Comparison of ENCODE assay signal across 21 cellular contexts in the genomic region with DNA sequence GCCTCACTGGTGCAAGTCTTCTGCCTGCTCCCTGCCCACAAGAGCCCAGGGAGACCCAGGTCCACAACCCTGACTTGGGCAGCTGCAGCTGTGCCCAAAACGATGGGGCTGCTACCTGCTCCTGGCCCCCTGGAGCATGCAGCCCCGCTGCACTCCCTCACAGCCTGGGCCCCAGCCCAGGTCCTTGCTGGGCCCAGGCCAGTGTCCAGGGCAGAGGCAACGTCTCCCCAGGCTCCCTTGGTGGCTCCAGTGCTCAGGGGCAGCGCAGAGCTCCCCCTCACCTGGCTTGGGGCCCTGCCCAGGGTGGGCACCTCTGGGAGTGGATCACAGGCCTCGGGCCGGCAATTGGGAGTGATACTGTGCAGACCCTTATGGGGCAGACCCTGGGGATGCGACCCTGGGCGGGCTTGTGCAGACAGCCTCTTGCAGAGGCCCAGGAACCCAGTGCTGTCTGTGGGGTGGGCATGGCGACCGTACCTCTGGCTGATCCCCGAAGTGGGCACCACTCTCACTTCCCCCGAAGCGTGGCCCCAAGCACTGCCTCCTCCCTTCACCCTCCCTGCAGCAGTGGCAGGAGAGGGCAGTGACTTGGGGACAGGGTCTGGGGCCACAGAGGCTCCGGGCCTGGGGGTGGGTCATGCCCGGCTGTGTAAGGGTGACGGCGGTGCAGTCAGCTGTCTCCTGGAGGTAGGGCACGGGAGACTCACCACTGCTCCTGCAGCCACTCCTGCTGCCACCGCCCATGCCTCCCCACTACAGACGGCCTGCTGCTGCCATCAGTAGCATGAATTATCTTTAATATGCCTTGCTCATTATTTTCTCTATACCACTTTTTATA.
"Had no signal": no experiment of that assay in that cellular context is flagged by ENCODE, and none has a peak within 500 bp of the region (broad histone marks: within the 10 kb centered on the region; RNA-seq: fewer than 3 reads in every experiment).

No MANE protein-coding gene starts in this region.

- H3K36me3 ChIP-seq: colonic mucosa, heart left ventricle, neural progenitor cell, spleen, suprapubic skin, thyroid gland, upper lobe of left lung, vagina had no signal

- H3K4me3 Mint-ChIP-seq: naive thymus-derived CD8-positive, alpha-beta T cell; neural progenitor cell had no signal

- DNase-seq: cerebellar nuclear complex; colonic mucosa; dermis blood vessel endothelial cell; hippocampal formation; kidney glomerular epithelial cell; mammary epithelial cell; mucosa of descending colon; naive thymus-derived CD8-positive, alpha-beta T cell; occipital lobe; spleen; stimulated activated CD4-positive, alpha-beta T cell treated with anti-CD3 and anti-CD28 coated beads, Interleukin-15, amount 100 ng/mL, for 24 hours; stimulated activated CD4-positive, alpha-beta T cell treated with anti-CD3 and anti-CD28 coated beads, Interleukin-1b, Interleukin-23, amount 100 ng/mL, for 48 hours; stimulated activated CD4-positive, alpha-beta T cell treated with anti-CD3 and anti-CD28 coated beads, Interleukin-4, amount 100 ng/mL, for 24 hours; stimulated activated naive CD4-positive, alpha-beta T cell; thyroid gland had no signal

- H3K27me3 ChIP-seq: colonic mucosa, heart left ventricle, neural progenitor cell, suprapubic skin, thyroid gland, upper lobe of left lung, vagina had no signal

- H3K27ac Mint-ChIP-seq: neural progenitor cell had no signal

- H2AFZ ChIP-seq: neural progenitor cell had no signal

- H3K4me1 ChIP-seq: colonic mucosa, heart left ventricle, spleen, suprapubic skin, thyroid gland, upper lobe of left lung, vagina had no signal

- H3K4me2 ChIP-seq: neural progenitor cell had no signal

- H3K27ac ChIP-seq: colonic mucosa, heart left ventricle, neural progenitor cell, spleen, suprapubic skin, thyroid gland, upper lobe of left lung, vagina had no signal

- H3K4me3 ChIP-seq: colonic mucosa, heart left ventricle, mucosa of descending colon, neural progenitor cell, spleen, suprapubic skin, thyroid gland, upper lobe of left lung, vagina had no signal

- H3K9me3 ChIP-seq: colonic mucosa, thyroid gland, upper lobe of left lung, vagina had no signal

- ATAC-seq: mucosa of descending colon; naive thymus-derived CD8-positive, alpha-beta T cell; sciatic nerve had no signal
